37 cellular contexts compared by ENCODE assay signal in genomic region chr1:102899935-102900334, GRCh38.
"Had no signal": no experiment of that assay in that cellular context is flagged by ENCODE, and none has a peak within 500 bp of the region (broad histone marks: within the 10 kb centered on the region; RNA-seq: fewer than 3 reads in every experiment).

No MANE protein-coding gene starts in this region.

- H3K4me3 Mint-ChIP-seq: activated B cell treated with CpG ODN at 0.5 μM for 24 hours; activated CD4-positive, alpha-beta memory T cell treated with anti-CD3 and anti-CD28 coated beads for 36 hours; activated CD4-positive, alpha-beta T cell treated with anti-CD3 and anti-CD28 coated beads, Interleukin-2, amount 10 ng/mL, durations not matched to agents 24 days and 14 days; activated CD8-positive, alpha-beta T cell treated with anti-CD3 and anti-CD28 coated beads for 36 hours; activated naive CD4-positive, alpha-beta T cell treated with anti-CD3 and anti-CD28 coated beads, Interleukin-2, amount 10 ng/mL, durations not matched to agents 7 days and 5 days; activated naive CD4-positive, alpha-beta T cell treated with anti-CD3 and anti-CD28 coated beads, Interleukin-2, amount 50 U/mL, for 24 hours; activated naive CD8-positive, alpha-beta T cell; activated naive CD8-positive, alpha-beta T cell treated with anti-CD3 and anti-CD28 coated beads, Interleukin-2, amount 10 ng/mL, durations not matched to agents 7 days and 5 days; activated naive CD8-positive, alpha-beta T cell treated with anti-CD3 and anti-CD28 coated beads, Interleukin-2, amount 50 U/mL, for 24 hours; activated T-cell treated with anti-CD3 and anti-CD28 coated beads, Interleukin-2, amount 50 U/mL, for 4 hours; activated T-cell treated with anti-CD3 and anti-CD28 coated beads, Interleukin-2, amount 50 U/mL, for 72 hours; activated T-helper 1 cell treated with anti-CD3 and anti-CD28 coated beads, Interleukin-12 subunit alpha, Interleukin-12 subunit beta, Interleukin-2, Interleukin-4 antibody, amounts not matched to agents 30 ng/mL and 10 ng/mL and 1 ng/mL, durations not matched to agents 14 hours and 24 hours and 36 hours; activated T-helper 17 cell treated with anti-CD3 and anti-CD28 coated beads, Interleukin-2, amount 50 U/mL, for 72 hours; brain; central memory CD8-positive, alpha-beta T cell; T-cell; T-helper 17 cell had no signal

- H3K27ac Mint-ChIP-seq: activated B cell treated with CpG ODN at 0.5 μM for 24 hours; activated CD4-positive, alpha-beta memory T cell treated with anti-CD3 and anti-CD28 coated beads for 36 hours; activated CD4-positive, alpha-beta T cell treated with anti-CD3 and anti-CD28 coated beads, Interleukin-2, amount 10 ng/mL, durations not matched to agents 24 days and 14 days; activated CD8-positive, alpha-beta T cell treated with anti-CD3 and anti-CD28 coated beads for 36 hours; activated naive CD4-positive, alpha-beta T cell treated with anti-CD3 and anti-CD28 coated beads, Interleukin-2, amount 10 ng/mL, durations not matched to agents 7 days and 5 days; activated naive CD4-positive, alpha-beta T cell treated with anti-CD3 and anti-CD28 coated beads, Interleukin-2, amount 50 U/mL, for 24 hours; activated naive CD8-positive, alpha-beta T cell; activated naive CD8-positive, alpha-beta T cell treated with anti-CD3 and anti-CD28 coated beads, Interleukin-2, amount 10 ng/mL, durations not matched to agents 7 days and 5 days; activated naive CD8-positive, alpha-beta T cell treated with anti-CD3 and anti-CD28 coated beads, Interleukin-2, amount 50 U/mL, for 24 hours; activated T-cell treated with anti-CD3 and anti-CD28 coated beads, Interleukin-2, amount 50 U/mL, for 72 hours; activated T-helper 1 cell treated with anti-CD3 and anti-CD28 coated beads, Interleukin-12 subunit alpha, Interleukin-12 subunit beta, Interleukin-2, Interleukin-4 antibody, amounts not matched to agents 30 ng/mL and 10 ng/mL and 1 ng/mL, durations not matched to agents 14 hours and 24 hours and 36 hours; activated T-helper 17 cell treated with anti-CD3 and anti-CD28 coated beads, Interleukin-2, amount 50 U/mL, for 72 hours; brain; T-cell; T-helper 17 cell had no signal

- H3K27me3 ChIP-seq: ascending aorta, cardiac muscle cell had no signal

- H3K9me3 Mint-ChIP-seq: activated CD4-positive, alpha-beta T cell treated with anti-CD3 and anti-CD28 coated beads, Interleukin-2, amount 10 ng/mL, durations not matched to agents 24 days and 14 days; activated naive CD4-positive, alpha-beta T cell treated with anti-CD3 and anti-CD28 coated beads, Interleukin-2, amount 10 ng/mL, durations not matched to agents 7 days and 5 days; activated naive CD8-positive, alpha-beta T cell treated with anti-CD3 and anti-CD28 coated beads, Interleukin-2, amount 10 ng/mL, durations not matched to agents 7 days and 5 days; activated naive CD8-positive, alpha-beta T cell treated with anti-CD3 and anti-CD28 coated beads, Interleukin-2, amount 50 U/mL, for 24 hours; activated T-cell treated with anti-CD3 and anti-CD28 coated beads, Interleukin-2, amount 50 U/mL, for 4 hours; activated T-cell treated with anti-CD3 and anti-CD28 coated beads, Interleukin-2, amount 50 U/mL, for 72 hours; activated T-helper 1 cell treated with anti-CD3 and anti-CD28 coated beads, Interleukin-12 subunit alpha, Interleukin-12 subunit beta, Interleukin-2, Interleukin-4 antibody, amounts not matched to agents 30 ng/mL and 10 ng/mL and 1 ng/mL, durations not matched to agents 14 hours and 24 hours and 36 hours; activated T-helper 17 cell treated with anti-CD3 and anti-CD28 coated beads, Interleukin-2, amount 50 U/mL, for 72 hours; brain had no signal

- H3K9me3 ChIP-seq: ascending aorta had no signal

- H3K4me1 ChIP-seq: ascending aorta had no signal

- H3K4me1 Mint-ChIP-seq: activated B cell treated with CpG ODN at 0.5 μM for 24 hours; activated CD4-positive, alpha-beta T cell treated with anti-CD3 and anti-CD28 coated beads, Interleukin-2, amount 10 ng/mL, durations not matched to agents 24 days and 14 days; activated naive CD4-positive, alpha-beta T cell treated with anti-CD3 and anti-CD28 coated beads, Interleukin-2, amount 10 ng/mL, durations not matched to agents 7 days and 5 days; activated naive CD4-positive, alpha-beta T cell treated with anti-CD3 and anti-CD28 coated beads, Interleukin-2, amount 50 U/mL, for 24 hours; activated naive CD8-positive, alpha-beta T cell treated with anti-CD3 and anti-CD28 coated beads, Interleukin-2, amount 10 ng/mL, durations not matched to agents 7 days and 5 days; activated naive CD8-positive, alpha-beta T cell treated with anti-CD3 and anti-CD28 coated beads, Interleukin-2, amount 50 U/mL, for 24 hours; activated T-helper 17 cell treated with anti-CD3 and anti-CD28 coated beads, Interleukin-2, amount 50 U/mL, for 72 hours; brain; central memory CD8-positive, alpha-beta T cell; T-cell; T-helper 17 cell had no signal

- FAIRE-seq: bronchial epithelial cell, TTC549 had no signal

- H3K27ac ChIP-seq: ascending aorta, cardiac muscle cell, VCaP had no signal

- H3K36me3 Mint-ChIP-seq: activated CD4-positive, alpha-beta memory T cell treated with anti-CD3 and anti-CD28 coated beads for 36 hours; activated naive CD4-positive, alpha-beta T cell treated with anti-CD3 and anti-CD28 coated beads, Interleukin-2, amount 10 ng/mL, durations not matched to agents 7 days and 5 days; activated naive CD4-positive, alpha-beta T cell treated with anti-CD3 and anti-CD28 coated beads, Interleukin-2, amount 50 U/mL, for 24 hours; activated naive CD8-positive, alpha-beta T cell; activated naive CD8-positive, alpha-beta T cell treated with anti-CD3 and anti-CD28 coated beads, Interleukin-2, amount 10 ng/mL, durations not matched to agents 7 days and 5 days; brain; T-cell had no signal

- ATAC-seq: activated CD8-positive, alpha-beta T cell treated with anti-CD3 and anti-CD28 coated beads for 36 hours; activated naive CD8-positive, alpha-beta T cell treated with anti-CD3 and anti-CD28 coated beads, Interleukin-2, amount 50 U/mL, for 24 hours; activated T-cell treated with anti-CD3 and anti-CD28 coated beads, Interleukin-2, amount 50 U/mL, for 4 hours; activated T-cell treated with anti-CD3 and anti-CD28 coated beads, Interleukin-2, amount 50 U/mL, for 72 hours; activated T-helper 17 cell treated with anti-CD3 and anti-CD28 coated beads, Interleukin-2, amount 50 U/mL, for 72 hours; T-cell; T-helper 17 cell had no signal

- DNase-seq: activated B cell treated with CpG ODN at 0.5 μM for 24 hours; activated CD4-positive, alpha-beta memory T cell treated with anti-CD3 and anti-CD28 coated beads for 36 hours; activated CD4-positive, alpha-beta T cell treated with anti-CD3 and anti-CD28 coated beads for 4 hours; activated CD4-positive, alpha-beta T cell treated with anti-CD3 and anti-CD28 coated beads, Interleukin-2, amount 10 ng/mL, durations not matched to agents 24 days and 14 days; activated CD4-positive, alpha-beta T cell treated with anti-CD3 and anti-CD28 coated beads, Interleukin-2, amount 50 U/mL, for 1 hour; activated CD4-positive, alpha-beta T cell treated with anti-CD3 and anti-CD28 coated beads, Interleukin-2, amount 50 U/mL, for 4 hours; activated CD4-positive, CD25-positive, alpha-beta regulatory T cell treated with anti-CD3 and anti-CD28 coated beads, Interleukin-2, amount 50 U/mL, for 72 hours; activated CD8-positive, alpha-beta memory T cell treated with anti-CD3 and anti-CD28 coated beads, Interleukin-2, amount 50 U/mL, for 4 hours; activated CD8-positive, alpha-beta T cell treated with anti-CD3 and anti-CD28 coated beads for 36 hours; activated effector memory CD4-positive, alpha-beta T cell treated with anti-CD3 and anti-CD28 coated beads, Interleukin-2, amount 50 U/mL, for 16 hours; activated gamma-delta T cell treated with Interleukin-2 at 50 U/mL for 16 hours; activated naive CD4-positive, alpha-beta T cell; activated naive CD4-positive, alpha-beta T cell treated with anti-CD3 and anti-CD28 coated beads, Interleukin-2, amount 10 ng/mL, durations not matched to agents 7 days and 5 days; activated naive CD8-positive, alpha-beta T cell treated with anti-CD3 and anti-CD28 coated beads, Interleukin-2, amount 10 ng/mL, durations not matched to agents 7 days and 5 days; activated naive CD8-positive, alpha-beta T cell treated with anti-CD3 and anti-CD28 coated beads, Interleukin-2, amount 50 U/mL, for 24 hours; activated T-cell treated with anti-CD3 and anti-CD28 coated beads for 4 hours; activated T-cell treated with anti-CD3 and anti-CD28 coated beads, Interleukin-2, amount 50 U/mL, for 1 hour; activated T-cell treated with anti-CD3 and anti-CD28 coated beads, Interleukin-2, amount 50 U/mL, for 4 hours; activated T-cell treated with anti-CD3 and anti-CD28 coated beads, Interleukin-2, amount 50 U/mL, for 72 hours; amygdala; anterior cingulate cortex; caudate nucleus; cerebellar nuclear complex; T-cell; T-helper 17 cell; T-helper 9 cell had no signal

- H3K4me3 ChIP-seq: ascending aorta, cardiac muscle cell had no signal

- H3K27me3 Mint-ChIP-seq: activated B cell treated with CpG ODN at 0.5 μM for 24 hours; activated CD4-positive, alpha-beta memory T cell treated with anti-CD3 and anti-CD28 coated beads for 36 hours; activated CD4-positive, alpha-beta T cell treated with anti-CD3 and anti-CD28 coated beads, Interleukin-2, amount 10 ng/mL, durations not matched to agents 24 days and 14 days; activated CD8-positive, alpha-beta T cell treated with anti-CD3 and anti-CD28 coated beads for 36 hours; activated naive CD4-positive, alpha-beta T cell treated with anti-CD3 and anti-CD28 coated beads, Interleukin-2, amount 10 ng/mL, durations not matched to agents 7 days and 5 days; activated naive CD4-positive, alpha-beta T cell treated with anti-CD3 and anti-CD28 coated beads, Interleukin-2, amount 50 U/mL, for 24 hours; activated naive CD8-positive, alpha-beta T cell; activated naive CD8-positive, alpha-beta T cell treated with anti-CD3 and anti-CD28 coated beads, Interleukin-2, amount 10 ng/mL, durations not matched to agents 7 days and 5 days; activated naive CD8-positive, alpha-beta T cell treated with anti-CD3 and anti-CD28 coated beads, Interleukin-2, amount 50 U/mL, for 24 hours; activated T-helper 17 cell treated with anti-CD3 and anti-CD28 coated beads, Interleukin-2, amount 50 U/mL, for 72 hours; brain; central memory CD8-positive, alpha-beta T cell; T-cell; T-helper 17 cell had no signal

- H3K36me3 ChIP-seq: ascending aorta had no signal
